18 cellular contexts compared by ENCODE assay signal in genomic region chr2:191976436-191976835, GRCh38.
A peak's percentile ranks its signal among the peaks of the same experiment; 100 is the strongest.
DNase-seq lines count a peak whose midpoint lies in the region; ATAC-seq and TF ChIP-seq lines count a peak whose summit lies in the region.
"Had no signal": no experiment of that assay in that cellular context is flagged by ENCODE, and none has a peak within 500 bp of the region (broad histone marks: within the 10 kb centered on the region; RNA-seq: fewer than 3 reads in every experiment).

No MANE protein-coding gene starts in this region.

- H3K9me3 ChIP-seq in stomach, result no peaks in the 10 kb centered on the region
- H3K9me3 ChIP-seq: thoracic aorta had no signal

- H3K27ac ChIP-seq in mesendoderm (ENCODE audit: low read depth, low read length) (no peak overlapping the region), stomach (no peak overlapping the region)
- H3K27ac ChIP-seq: thoracic aorta had no signal

- H3K4me1 ChIP-seq in mesendoderm (ENCODE audit: control insufficient read depth, low read depth, low read length) (no peaks in the 10 kb centered on the region), stomach (peaks cover 0 to 10% (median 2%) of the 10 kb centered on the region in 4 donors)

- no peaks in the 10 kb centered on the region for H3K36me3 ChIP-seq in mesendoderm (ENCODE audit: control insufficient read depth, insufficient read depth, low read length)
- H3K36me3 ChIP-seq in stomach, result no peaks in the 10 kb centered on the region
- H3K36me3 ChIP-seq: thoracic aorta had no signal

- DNase-seq in AG08395 (ENCODE audit: low spot score), result peak; percentile 17
- DNase-seq in LHCN-M2 (ENCODE audit: low read depth), result peak; percentile 79
- no peak for DNase-seq in endothelial cell (ENCODE audit: low spot score)
- peak; percentile 3 for DNase-seq in mesendoderm
- DNase-seq in stomach, result no peak
- DNase-seq: ACHN; activated CD8-positive, alpha-beta T cell treated with anti-CD3 and anti-CD28 coated beads for 36 hours; MV-4-11; NCI-H2171 treated with DMSO at 0.1 percent for 48 hours; nucleus accumbens; SIG-M5 had no signal

- H2AK5ac ChIP-seq in mesendoderm (ENCODE audit: low read length), result no peak overlapping the region

- no peak overlapping the region for H2BK120ac ChIP-seq in mesendoderm (ENCODE audit: low read depth, low read length)

- H4K8ac ChIP-seq in mesendoderm (ENCODE audit: low read depth, low read length), result no peak overlapping the region

- H3K79me1 ChIP-seq in mesendoderm (ENCODE audit: low read length), result no peaks in the 10 kb centered on the region

- H3K27me3 Mint-ChIP-seq in endothelial cell (ENCODE audit: unreplicated experiment), result no peaks in the 10 kb centered on the region

- peak overlapping the region; percentile 89 for H3K27ac Mint-ChIP-seq in endothelial cell (ENCODE audit: unreplicated experiment)
- H3K27ac Mint-ChIP-seq: activated CD8-positive, alpha-beta T cell treated with anti-CD3 and anti-CD28 coated beads for 36 hours; brain had no signal

- no peak for TF ChIP-seq POLR2A in stomach (IDR thresholded peaks at IDR 0.05)

- H3K27me3 ChIP-seq in mesendoderm (ENCODE audit: insufficient read depth, low read length, poor library complexity) (no peaks in the 10 kb centered on the region), stomach (no peaks in the 10 kb centered on the region)

- no peaks in the 10 kb centered on the region for H3K9me3 Mint-ChIP-seq in endothelial cell (ENCODE audit: unreplicated experiment)
- H3K9me3 Mint-ChIP-seq: activated CD8-positive, alpha-beta T cell treated with anti-CD3 and anti-CD28 coated beads for 36 hours; brain had no signal

- no peaks in the 10 kb centered on the region for H3K36me3 Mint-ChIP-seq in endothelial cell (ENCODE audit: low read depth, unreplicated experiment)

- no peak overlapping the region for H3K4me3 Mint-ChIP-seq in endothelial cell (ENCODE audit: unreplicated experiment)
- H3K4me3 Mint-ChIP-seq: activated CD8-positive, alpha-beta T cell treated with anti-CD3 and anti-CD28 coated beads for 36 hours; brain had no signal

- no peak overlapping the region for H3K4ac ChIP-seq in mesendoderm (ENCODE audit: low read depth, low read length)

- no peak for ATAC-seq in HG03159 (IDR thresholded peaks at IDR 0.05; ENCODE audit: unreplicated experiment)
- ATAC-seq in HG03442 (IDR thresholded peaks at IDR 0.05; ENCODE audit: unreplicated experiment), result no peak
- no peak for ATAC-seq in HG03135 (IDR thresholded peaks at IDR 0.05; ENCODE audit: unreplicated experiment)
- ATAC-seq: activated CD8-positive, alpha-beta T cell treated with anti-CD3 and anti-CD28 coated beads for 36 hours; HCT116 had no signal

- H3K56ac ChIP-seq in mesendoderm (ENCODE audit: low read length), result no peak overlapping the region

- no CpG with 5 or more reads among the region's 3 CpGs for WGBS in mesendoderm (ENCODE audit: extremely low coverage, insufficient coverage, low lambda C conversion rate)
- WGBS in stomach, 5 donors, result 29 to 56% (median 50%) methylated on average over 3 of the region's 3 CpGs

- H3K23ac ChIP-seq in mesendoderm (ENCODE audit: low read length), result no peak overlapping the region

- peaks cover 36% of the 10 kb centered on the region for H3K4me1 Mint-ChIP-seq in endothelial cell (ENCODE audit: unreplicated experiment)
- H3K4me1 Mint-ChIP-seq: brain had no signal

- intact Hi-C loops in stomach (cut with DNase I; ENCODE audit: low total_unique reads), result no loop called here

- H3K4me2 ChIP-seq in mesendoderm (ENCODE audit: low read length), result no peak overlapping the region

- TF ChIP-seq EP300 in stomach (IDR thresholded peaks at IDR 0.05), result no peak

- H3K18ac ChIP-seq in mesendoderm (ENCODE audit: low read length), result no peak overlapping the region

- H3K9ac ChIP-seq in mesendoderm (ENCODE audit: low read length), result no peak overlapping the region

- no peak overlapping the region for H4K5ac ChIP-seq in mesendoderm (ENCODE audit: low read length)

- H3K79me2 ChIP-seq in mesendoderm (ENCODE audit: control insufficient read depth, insufficient read depth, low read length), result no peaks in the 10 kb centered on the region

- H3K4me3 ChIP-seq in mesendoderm (ENCODE audit: low read length), result no peak overlapping the region
- H3K4me3 ChIP-seq in stomach, result no peak overlapping the region
- H3K4me3 ChIP-seq: lung, thoracic aorta had no signal

- H2BK5ac ChIP-seq in mesendoderm (ENCODE audit: low read length), result no peak overlapping the region

- no peak overlapping the region for H2BK15ac ChIP-seq in mesendoderm (replicated peaks; ENCODE audit: low read depth)

- no peak for TF ChIP-seq CTCF in endothelial cell (IDR thresholded peaks at IDR 0.05; ENCODE audit: unreplicated experiment)
- TF ChIP-seq CTCF in stomach (IDR thresholded peaks at IDR 0.05), result no peak

Comparison
In these comparisons a context has a peak if more than half of its experiments do, and no peak if none do; other contexts are left out.
1. DNase-seq: peak in AG08395 (single experiment), LHCN-M2 (single experiment) and mesendoderm (single experiment); none in endothelial cell (single experiment) and stomach (single experiment).